Comparison of ENCODE assay signal across 8 cellular contexts in genomic region chr14:74083784-74084276, GRCh38.
DNase-seq lines count a peak whose midpoint lies in the region; ATAC-seq and TF ChIP-seq lines count a peak whose summit lies in the region.

No MANE protein-coding gene starts in this region.

- H3K4me3 Mint-ChIP-seq in activated naive CD8-positive, alpha-beta T cell, result peak overlapping the region; percentile 100
- H3K4me3 Mint-ChIP-seq in stimulated activated effector memory CD8-positive, alpha-beta T cell treated with anti-CD3 and anti-CD28 coated beads, Interleukin-12 subunit alpha, Interleukin-12 subunit beta, amount 100 ng/mL, for 72 hours, result peak overlapping the region; percentile 93

- DNase-seq in GM06990 (ENCODE audit: extremely low read depth, insufficient read length) (no peak), SIG-M5 treated with dmso at 0.1 percent for 504 hours (lab: John Stamatoyannopoulos, UW; ENCODE audit: unreplicated experiment) (no peak), NCI-H2227 (lab: John Stamatoyannopoulos, UW; ENCODE audit: unreplicated experiment) (no peak), NOMO-1 (lab: John Stamatoyannopoulos, UW; ENCODE audit: unreplicated experiment in 2 of 2) (no peak)
- DNase-seq in stimulated activated effector memory CD8-positive, alpha-beta T cell treated with anti-CD3 and anti-CD28 coated beads, Interleukin-12 subunit alpha, Interleukin-12 subunit beta, amount 100 ng/mL, for 72 hours (ENCODE audit: low spot score in 2 of 2), result no peak

- peak; percentile 9 for ATAC-seq in HG02938 (IDR thresholded peaks at IDR 0.05; ENCODE audit: unreplicated experiment)
- ATAC-seq in stimulated activated effector memory CD8-positive, alpha-beta T cell treated with anti-CD3 and anti-CD28 coated beads, Interleukin-12 subunit alpha, Interleukin-12 subunit beta, amount 100 ng/mL, for 72 hours, result peak; percentile 3

- peak overlapping the region; percentile 99 for H3K27ac Mint-ChIP-seq in activated naive CD8-positive, alpha-beta T cell
- H3K27ac Mint-ChIP-seq in stimulated activated effector memory CD8-positive, alpha-beta T cell treated with anti-CD3 and anti-CD28 coated beads, Interleukin-12 subunit alpha, Interleukin-12 subunit beta, amount 100 ng/mL, for 72 hours, result peak overlapping the region; percentile 98

- H3K9me3 Mint-ChIP-seq in activated naive CD8-positive, alpha-beta T cell (ENCODE audit: low read depth), result no peaks in the 10 kb centered on the region
- no peaks in the 10 kb centered on the region for H3K9me3 Mint-ChIP-seq in stimulated activated effector memory CD8-positive, alpha-beta T cell treated with anti-CD3 and anti-CD28 coated beads, Interleukin-12 subunit alpha, Interleukin-12 subunit beta, amount 100 ng/mL, for 72 hours

- H3K27me3 Mint-ChIP-seq in activated naive CD8-positive, alpha-beta T cell, result no peaks in the 10 kb centered on the region

- H3K4me3 ChIP-seq in GM06990 (replicated peaks; ENCODE audit: low read depth, low read length), result peak overlapping the region; percentile 89
- H3K4me3 ChIP-seq in iPS-11a (ENCODE audit: low read depth, low read length), result peak overlapping the region; percentile 92

- no peaks in the 10 kb centered on the region for H3K27me3 ChIP-seq in GM06990 (replicated peaks; ENCODE audit: control insufficient read depth, insufficient read depth, low read length)

- peaks cover 30% of the 10 kb centered on the region for H3K4me1 Mint-ChIP-seq in activated naive CD8-positive, alpha-beta T cell (ENCODE audit: low read depth)
- H3K4me1 Mint-ChIP-seq in stimulated activated effector memory CD8-positive, alpha-beta T cell treated with anti-CD3 and anti-CD28 coated beads, Interleukin-12 subunit alpha, Interleukin-12 subunit beta, amount 100 ng/mL, for 72 hours, result peaks cover 29% of the 10 kb centered on the region

- H3K36me3 ChIP-seq in GM06990 (ENCODE audit: control insufficient read depth, insufficient read depth, low read length), result no peaks in the 10 kb centered on the region

- no peak for TF ChIP-seq CTCF in GM06990 (IDR thresholded peaks at IDR 0.05; ENCODE audit: insufficient read depth, low read length, poor library complexity, severe bottlenecking)

- no peaks in the 10 kb centered on the region for H3K36me3 Mint-ChIP-seq in activated naive CD8-positive, alpha-beta T cell
- H3K36me3 Mint-ChIP-seq in stimulated activated effector memory CD8-positive, alpha-beta T cell treated with anti-CD3 and anti-CD28 coated beads, Interleukin-12 subunit alpha, Interleukin-12 subunit beta, amount 100 ng/mL, for 72 hours, result peaks cover 27% of the 10 kb centered on the region
